ENCODE assay signal across 1 cellular context in the genomic region with DNA sequence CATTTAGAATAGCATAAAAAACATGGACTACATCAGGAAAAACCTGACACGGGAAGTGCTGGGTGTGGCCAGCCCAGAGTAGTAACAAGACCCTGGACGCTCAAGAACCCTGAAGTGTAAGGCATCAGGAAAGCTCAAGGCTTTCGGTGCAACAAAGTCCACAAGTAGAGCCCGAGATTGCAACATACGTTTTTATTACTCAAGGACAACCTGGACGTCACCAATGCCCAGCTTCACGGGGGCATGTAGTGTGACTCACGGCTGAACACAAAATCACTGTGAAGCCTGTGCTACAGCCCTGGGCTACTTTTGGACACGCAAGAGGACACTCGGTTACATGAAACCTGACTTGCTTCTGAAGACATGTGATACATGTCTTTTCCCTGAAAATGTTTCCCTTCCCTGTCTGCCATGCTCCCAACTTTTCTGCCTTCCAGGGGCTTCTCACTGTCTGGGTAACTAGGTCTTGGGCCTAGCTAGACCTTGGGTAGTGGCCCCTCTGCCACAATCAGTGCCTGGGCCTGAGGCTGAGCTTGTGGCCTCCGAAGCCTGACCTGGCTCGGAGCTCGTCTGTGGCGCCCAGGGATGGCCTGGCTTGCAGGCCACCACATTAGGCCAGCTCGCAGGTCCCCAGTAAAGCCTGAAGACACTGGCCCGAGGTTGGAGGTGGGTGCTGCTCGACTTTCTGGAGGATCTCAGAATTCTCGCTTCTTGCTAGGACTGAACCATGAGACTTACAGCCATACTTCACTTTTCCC.
TF ChIP-seq lines count a peak whose summit lies in the region.

No MANE protein-coding gene starts in this region.

TF ChIP-seq in K562, 482 proteins besides CTCF, POLR2A, EP300 and RAD21:
- TF ChIP-seq LCOR (CRISPR knock-in tag; IDR thresholded peaks at IDR 0.05) (no peak), MAFK (IDR thresholded peaks at IDR 0.05; ENCODE audit: low read length) (no peak), SPI1 (IDR thresholded peaks at IDR 0.05; ENCODE audit: borderline replicate concordance, low read depth, low read length) (no peak), ASH1L (IDR thresholded peaks at IDR 0.05; ENCODE audit: borderline replicate concordance, low read depth, partially characterized antibody) (no peak), NBN (IDR thresholded peaks at IDR 0.05; ENCODE audit: low read depth) (no peak), KAT8 (IDR thresholded peaks at IDR 0.05; ENCODE audit: low read depth) (no peak)
- TF ChIP-seq, protein P1, sequence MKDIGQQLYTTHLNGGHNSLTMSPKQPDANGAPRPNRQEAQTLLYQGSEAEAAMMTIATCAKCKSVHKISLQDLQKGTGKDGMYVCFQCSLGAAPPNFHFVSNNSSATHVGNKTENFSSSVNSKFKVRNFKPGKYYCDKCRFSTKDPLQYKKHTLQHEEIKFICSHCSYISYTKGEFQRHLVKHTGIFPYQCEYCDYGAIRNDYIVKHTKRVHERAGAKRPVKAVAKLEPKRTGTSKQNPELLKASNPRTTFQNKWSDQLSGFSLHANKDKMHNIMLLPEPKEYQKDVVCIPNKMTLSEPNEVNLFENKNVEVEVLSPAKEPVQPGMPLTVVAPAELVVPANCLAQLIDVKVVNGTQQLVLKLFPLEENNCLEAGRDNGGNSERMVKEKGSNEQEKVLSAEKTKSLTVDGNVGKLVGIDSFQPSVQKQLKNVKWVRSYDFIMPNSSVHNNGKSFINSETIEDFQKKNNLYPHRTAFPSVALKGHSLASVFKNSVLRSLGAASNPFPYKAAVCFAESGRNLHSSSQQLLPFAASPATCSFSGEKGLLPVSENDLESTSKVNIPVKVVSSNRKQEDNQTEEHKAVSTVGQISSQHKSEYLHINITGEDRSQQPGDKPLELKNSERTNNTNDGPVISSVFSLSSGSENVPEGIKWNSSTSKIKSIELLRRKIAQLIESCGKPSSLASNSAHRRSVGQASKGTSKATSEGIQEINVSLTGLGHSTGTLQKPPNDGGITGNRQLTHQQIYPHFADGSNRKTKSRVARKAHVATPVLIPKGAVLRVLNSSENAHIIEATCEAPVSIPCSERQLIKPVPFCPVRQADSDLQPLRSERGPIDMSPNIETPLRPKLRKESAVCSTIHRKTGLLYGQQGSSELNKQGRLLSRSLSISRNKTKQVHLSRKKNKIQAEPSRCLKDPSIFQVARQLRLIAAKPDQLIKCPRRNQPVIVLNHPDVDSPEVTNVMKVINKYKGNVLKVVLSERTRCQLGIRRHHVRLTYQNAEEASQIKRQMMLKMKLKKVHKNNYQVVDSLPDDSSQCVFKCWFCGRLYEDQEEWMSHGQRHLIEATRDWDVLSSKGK (CRISPR knock-in tag; IDR thresholded peaks at IDR 0.05) = no peak
- TF ChIP-seq, protein P2, sequence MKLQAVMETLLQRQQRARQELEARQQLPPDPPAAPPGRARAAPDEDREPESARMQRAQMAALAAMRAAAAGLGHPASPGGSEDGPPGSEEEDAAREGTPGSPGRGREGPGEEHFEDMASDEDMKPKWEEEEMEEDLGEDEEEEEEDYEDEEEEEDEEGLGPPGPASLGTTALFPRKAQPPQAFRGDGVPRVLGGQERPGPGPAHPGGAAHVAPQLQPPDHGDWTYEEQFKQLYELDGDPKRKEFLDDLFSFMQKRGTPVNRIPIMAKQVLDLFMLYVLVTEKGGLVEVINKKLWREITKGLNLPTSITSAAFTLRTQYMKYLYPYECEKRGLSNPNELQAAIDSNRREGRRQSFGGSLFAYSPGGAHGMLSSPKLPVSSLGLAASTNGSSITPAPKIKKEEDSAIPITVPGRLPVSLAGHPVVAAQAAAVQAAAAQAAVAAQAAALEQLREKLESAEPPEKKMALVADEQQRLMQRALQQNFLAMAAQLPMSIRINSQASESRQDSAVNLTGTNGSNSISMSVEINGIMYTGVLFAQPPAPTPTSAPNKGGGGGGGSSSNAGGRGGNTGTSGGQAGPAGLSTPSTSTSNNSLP (IDR thresholded peaks at IDR 0.05; ENCODE audit: borderline replicate concordance, low read depth, low read length) = no peak
